25 cellular contexts compared by ENCODE assay signal in genomic region chr13:48858122-48858521, GRCh38.
DNase-seq lines count a peak whose midpoint lies in the region; ATAC-seq and TF ChIP-seq lines count a peak whose summit lies in the region.
"Had no signal": no experiment of that assay in that cellular context is flagged by ENCODE, and none has a peak within 500 bp of the region (broad histone marks: within the 10 kb centered on the region; RNA-seq: fewer than 3 reads in every experiment).

No MANE protein-coding gene starts in this region.

- POLR2A ChIA-PET in SK-N-SH (lab: Yijun Ruan, JAX), result no interaction called here

- H3K9ac ChIP-seq in SK-N-SH, result no peak overlapping the region

- H3K4me2 ChIP-seq in SK-N-SH, result peak overlapping the region; percentile 45; the same call in 1 of the 2 replicates

- no TSS peak for BruUV-seq in Calu3 (replicated peaks; lab: Mats Ljungman, UMichigan)

- no peak for TF ChIP-seq RAD21 in SK-N-SH (IDR thresholded peaks at IDR 0.05; ENCODE audit: low read length)

- H3K79me2 ChIP-seq in SK-N-SH (ENCODE audit: insufficient read depth), result no peaks in the 10 kb centered on the region
- H3K79me2 ChIP-seq: hepatocyte had no signal

- H3K4me3 Mint-ChIP-seq in brain (peak overlapping the region in 2 of 5 experiments; percentile 5 to 35), Calu3 (ENCODE audit: low read depth, unreplicated experiment) (no peak overlapping the region)
- H3K4me3 Mint-ChIP-seq: activated CD4-positive, alpha-beta T cell treated with anti-CD3 and anti-CD28 coated beads, Interleukin-2, amount 10 ng/mL, durations not matched to agents 24 days and 14 days; activated naive CD4-positive, alpha-beta T cell treated with anti-CD3 and anti-CD28 coated beads, Interleukin-2, amount 10 ng/mL, durations not matched to agents 7 days and 5 days; T-helper 2 cell treated with Interferon-gamma antibody and Interleukin-4, amounts not matched to agents 5 μg/mL and 100 μg/mL, for 36 hours had no signal

- 71% methylated on average over 1 of the region's 1 CpG for WGBS in SK-N-SH (ENCODE audit: low lambda C conversion rate)

- H3F3A ChIP-seq in SK-N-SH (replicated peaks; ENCODE audit: insufficient read depth), result no peaks in the 10 kb centered on the region

- no peaks in the 10 kb centered on the region for H3K9me2 ChIP-seq in SK-N-SH

- DNase-seq in SK-N-SH (no peak), HL-60 (ENCODE audit: low read depth in 1 of 2, low spot score in 1 of 2) (no peak), NCI-H774 (lab: John Stamatoyannopoulos, UW) (no peak), upper lobe of right lung (no peak), Calu3 (no peak)
- DNase-seq: activated CD4-positive, alpha-beta T cell treated with anti-CD3 and anti-CD28 coated beads, Interleukin-2, amount 10 ng/mL, durations not matched to agents 24 days and 14 days; activated naive CD4-positive, alpha-beta T cell treated with anti-CD3 and anti-CD28 coated beads, Interleukin-2, amount 10 ng/mL, durations not matched to agents 7 days and 5 days; dermis blood vessel endothelial cell; DMS53; NCI-H146; NCI-H2107; NCI-H510A treated with DMSO at 0.1 percent for 48 hours; PC-3; small intestine; stimulated activated CD4-positive, alpha-beta T cell treated with anti-CD3 and anti-CD28 coated beads, Interleukin-1b, Interleukin-23, amount 100 ng/mL, for 48 hours; tibial artery had no signal

- H3K27me3 ChIP-seq in SK-N-SH (ENCODE audit: insufficient read depth) (no peaks in the 10 kb centered on the region), HL-60 (ENCODE audit: insufficient read depth, poor library complexity, severe bottlenecking) (no peaks in the 10 kb centered on the region), neuron (ENCODE audit: insufficient read depth, low read length) (no peaks in the 10 kb centered on the region), upper lobe of right lung (no peaks in the 10 kb centered on the region)
- H3K27me3 ChIP-seq: ascending aorta, gastroesophageal sphincter, hepatocyte, tibial artery had no signal

- H3K4me1 Mint-ChIP-seq in brain, result peaks cover 29% of the 10 kb centered on the region
- no peaks in the 10 kb centered on the region for H3K4me1 Mint-ChIP-seq in Calu3 (ENCODE audit: low read depth, unreplicated experiment)

- H2AFZ ChIP-seq in SK-N-SH (ENCODE audit: low read depth) (peak overlapping the region; percentile 90), neuron (ENCODE audit: low read depth, low read length) (peak overlapping the region; percentile 87)
- H2AFZ ChIP-seq: hepatocyte had no signal

- TF ChIP-seq CTCF in SK-N-SH (IDR thresholded peaks at IDR 0.05) (no peak), HL-60 (IDR thresholded peaks at IDR 0.05; ENCODE audit: insufficient read depth, low read length) (no peak), brain (conservative IDR thresholded peaks at IDR 0.05) (no peak), upper lobe of right lung (IDR thresholded peaks at IDR 0.05) (no peak), Calu3 (IDR thresholded peaks at IDR 0.05; ENCODE audit: unreplicated experiment) (no peak)

- H3K27ac ChIP-seq in SK-N-SH (ENCODE audit: low read depth in 2 of 2, low read length in 1 of 2), result peak overlapping the region in 1 of 2 experiments; percentile 86; a peak in 2 of 4 replicates
- H3K27ac ChIP-seq in HL-60 (replicated peaks), result peak overlapping the region; percentile 97
- no peak overlapping the region for H3K27ac ChIP-seq in upper lobe of right lung
- H3K27ac ChIP-seq: ascending aorta, gastroesophageal sphincter, hepatocyte, tibial artery, VCaP had no signal

- CTCF ChIA-PET in SK-N-SH (lab: Yijun Ruan, JAX) (no interaction called here), Calu3 (lab: Charles Lee) (no interaction called here)

- H3K27me3 Mint-ChIP-seq in brain (peaks cover 6% of the 10 kb centered on the region), Calu3 (ENCODE audit: unreplicated experiment) (no peaks in the 10 kb centered on the region)
- H3K27me3 Mint-ChIP-seq: activated CD4-positive, alpha-beta T cell treated with anti-CD3 and anti-CD28 coated beads, Interleukin-2, amount 10 ng/mL, durations not matched to agents 24 days and 14 days; activated naive CD4-positive, alpha-beta T cell treated with anti-CD3 and anti-CD28 coated beads, Interleukin-2, amount 10 ng/mL, durations not matched to agents 7 days and 5 days had no signal

- H3K9me3 ChIP-seq in SK-N-SH, result no peaks in the 10 kb centered on the region
- H3K9me3 ChIP-seq in neuron (ENCODE audit: low read length), result no peaks in the 10 kb centered on the region
- no peaks in the 10 kb centered on the region for H3K9me3 ChIP-seq in upper lobe of right lung
- H3K9me3 ChIP-seq: ascending aorta, gastroesophageal sphincter, tibial artery had no signal

- no peaks in the 10 kb centered on the region for H4K20me1 ChIP-seq in SK-N-SH (ENCODE audit: insufficient read depth)

- H3K36me3 ChIP-seq in SK-N-SH (replicated peaks in 1 of 2; ENCODE audit: control insufficient read depth in 1 of 2, insufficient read depth in 2 of 2, low read length in 1 of 2) (no peaks in the 10 kb centered on the region), neuron (ENCODE audit: insufficient read depth, low read length) (no peaks in the 10 kb centered on the region), upper lobe of right lung (no peaks in the 10 kb centered on the region)
- H3K36me3 ChIP-seq: ascending aorta, gastroesophageal sphincter, tibial artery had no signal

- peak overlapping the region in 3 of 5 experiments; percentile 51 to 62 (median 59) for H3K27ac Mint-ChIP-seq in brain
- H3K27ac Mint-ChIP-seq in Calu3 (ENCODE audit: unreplicated experiment), result no peak overlapping the region
- H3K27ac Mint-ChIP-seq: activated CD4-positive, alpha-beta T cell treated with anti-CD3 and anti-CD28 coated beads, Interleukin-2, amount 10 ng/mL, durations not matched to agents 24 days and 14 days; activated naive CD4-positive, alpha-beta T cell treated with anti-CD3 and anti-CD28 coated beads, Interleukin-2, amount 10 ng/mL, durations not matched to agents 7 days and 5 days; T-helper 2 cell treated with Interferon-gamma antibody and Interleukin-4, amounts not matched to agents 5 μg/mL and 100 μg/mL, for 36 hours had no signal

- intact Hi-C loops in upper lobe of right lung (cut with DNase I) (no loop called here), Calu3 (cut with micrococcal nuclease; ENCODE audit: unreplicated experiment) (no loop called here)

- ATAC-seq in SK-N-SH treated with all-trans-retinoic acid at 6 μM for 48 hours (no peak; the same call in 2 of the 3 replicates), upper lobe of right lung (no peak)
- ATAC-seq: gastroesophageal sphincter, HCT116, PC-3 had no signal

- TF ChIP-seq EP300 in SK-N-SH (IDR thresholded peaks at IDR 0.05; ENCODE audit: borderline replicate concordance in 1 of 2, low read depth in 1 of 2, low read length in 1 of 2), result no peak

- H3K4me1 ChIP-seq in SK-N-SH (ENCODE audit: control insufficient read depth in 1 of 2, insufficient read depth in 2 of 2, low read depth in 1 of 2, low read length in 1 of 2) (peaks cover 3 to 5% of the 10 kb centered on the region in 2 experiments; a peak in 3 of 4 replicates), neuron (ENCODE audit: insufficient read depth, low read length) (peaks cover 5% of the 10 kb centered on the region), upper lobe of right lung (no peaks in the 10 kb centered on the region)
- H3K4me1 ChIP-seq: ascending aorta, gastroesophageal sphincter had no signal

- H3K4me3 ChIP-seq in SK-N-SH (ENCODE audit: low read depth in 2 of 2, low read length in 1 of 2), result no peak overlapping the region; a peak in 1 of 4 replicates
- no peak overlapping the region for H3K4me3 ChIP-seq in HL-60 (replicated peaks; ENCODE audit: insufficient read depth, low read length)
- H3K4me3 ChIP-seq in neuron (ENCODE audit: low read length), result peak overlapping the region; percentile 35
- no peak overlapping the region for H3K4me3 ChIP-seq in upper lobe of right lung
- H3K4me3 ChIP-seq: ascending aorta, gastroesophageal sphincter, hepatocyte, tibial artery had no signal

- H3K36me3 Mint-ChIP-seq in brain, result no peaks in the 10 kb centered on the region
- no peaks in the 10 kb centered on the region for H3K36me3 Mint-ChIP-seq in Calu3 (ENCODE audit: insufficient read depth, unreplicated experiment)
- H3K36me3 Mint-ChIP-seq: activated naive CD4-positive, alpha-beta T cell treated with anti-CD3 and anti-CD28 coated beads, Interleukin-2, amount 10 ng/mL, durations not matched to agents 7 days and 5 days had no signal

- H3K9me3 Mint-ChIP-seq in brain (no peaks in the 10 kb centered on the region), Calu3 (ENCODE audit: low read depth, unreplicated experiment) (no peaks in the 10 kb centered on the region)
- H3K9me3 Mint-ChIP-seq: activated naive CD4-positive, alpha-beta T cell treated with anti-CD3 and anti-CD28 coated beads, Interleukin-2, amount 10 ng/mL, durations not matched to agents 7 days and 5 days; T-helper 2 cell treated with Interferon-gamma antibody and Interleukin-4, amounts not matched to agents 5 μg/mL and 100 μg/mL, for 36 hours had no signal

TF ChIP-seq in SK-N-SH, 30 proteins besides CTCF, POLR2A, EP300 and RAD21 (continues in another document):
- TF ChIP-seq IRF3 (IDR thresholded peaks at IDR 0.05; ENCODE audit: low read depth, low read length) (no peak), SIN3A (IDR thresholded peaks at IDR 0.05; ENCODE audit: borderline replicate concordance, low read depth, low read length) (no peak), ELF1 (IDR thresholded peaks at IDR 0.05) (no peak), RCOR1 (IDR thresholded peaks at IDR 0.05; ENCODE audit: low read length) (no peak)

TF ChIP-seq in SK-N-SH treated with all-trans-retinoic acid at 6 μM for 48 hours, 23 proteins besides CTCF, POLR2A, EP300 and RAD21 (continues in another document):
- no peak for TF ChIP-seq ZNF565 (CRISPR knock-in tag; conservative IDR thresholded peaks at IDR 0.05; ENCODE audit: low read depth)
- TF ChIP-seq CSDC2 (CRISPR knock-in tag; IDR thresholded peaks at IDR 0.05), result no peak
- TF ChIP-seq SNAI2 (CRISPR knock-in tag; IDR thresholded peaks at IDR 0.05), result no peak
- TF ChIP-seq CREB5 (CRISPR knock-in tag; IDR thresholded peaks at IDR 0.05; ENCODE audit: low read depth), result no peak
- no peak for TF ChIP-seq GLIS3 (CRISPR knock-in tag; IDR thresholded peaks at IDR 0.05)
- no peak for TF ChIP-seq RARB (CRISPR knock-in tag; IDR thresholded peaks at IDR 0.05)
- TF ChIP-seq ZFP30 (CRISPR knock-in tag; IDR thresholded peaks at IDR 0.05), result no peak
- TF ChIP-seq TCF4 (CRISPR knock-in tag; IDR thresholded peaks at IDR 0.05; ENCODE audit: borderline replicate concordance), result no peak
